18 cellular contexts compared by ENCODE assay signal in genomic region chr12:109795023-109795422, GRCh38. TPM values are rescaled to one million over a fixed set of nuclear protein-coding genes. Genes with fewer than 3 reads are reported as not detected.
A peak's percentile ranks its signal among the peaks of the same experiment; 100 is the strongest.
DNase-seq lines count a peak whose midpoint lies in the region; ATAC-seq and TF ChIP-seq lines count a peak whose summit lies in the region.
"Had no signal": no experiment of that assay in that cellular context is flagged by ENCODE, and none has a peak within 500 bp of the region (broad histone marks: within the 10 kb centered on the region; RNA-seq: fewer than 3 reads in every experiment).

No MANE protein-coding gene starts in this region.

- peaks cover 11% of the 10 kb centered on the region for H3K27me3 Mint-ChIP-seq in HFFc6 (ENCODE audit: insufficient read depth)
- H3K27me3 Mint-ChIP-seq in activated T-cell treated with anti-CD3 and anti-CD28 coated beads, Interleukin-2, amount 50 U/mL, for 4 hours (ENCODE audit: low read depth) = peaks cover 11% of the 10 kb centered on the region
- H3K27me3 Mint-ChIP-seq in stimulated activated naive CD8-positive, alpha-beta T cell treated with anti-CD3 and anti-CD28 coated beads, Interleukin-15, amount 100 ng/mL, for 72 hours = peaks cover 19% of the 10 kb centered on the region

- H3K9me3 ChIP-seq in fibroblast of lung (ENCODE audit: control insufficient read depth, insufficient read depth, low read depth, low read length) = no peaks in the 10 kb centered on the region
- H3K9me3 ChIP-seq: ovary had no signal

- no peak overlapping the region for H3K4me3 Mint-ChIP-seq in HFFc6
- H3K4me3 Mint-ChIP-seq in activated T-cell treated with anti-CD3 and anti-CD28 coated beads, Interleukin-2, amount 50 U/mL, for 4 hours = no peak overlapping the region
- H3K4me3 Mint-ChIP-seq in stimulated activated naive CD8-positive, alpha-beta T cell treated with anti-CD3 and anti-CD28 coated beads, Interleukin-15, amount 100 ng/mL, for 72 hours = no peak overlapping the region
- H3K4me3 Mint-ChIP-seq: activated CD8-positive, alpha-beta T cell treated with anti-CD3 and anti-CD28 coated beads, Interleukin-2, amount 10 ng/mL, durations not matched to agents 7 days and 5 days; activated naive CD8-positive, alpha-beta T cell treated with anti-CD3 and anti-CD28 coated beads for 36 hours; T-helper 1 cell treated with Interleukin-12 subunit alpha and Interleukin-12 subunit beta and Interleukin-4 antibody, amounts not matched to agents 30 μg/mL and 1 μg/mL, for 36 hours; WTC11 had no signal

- H3K27me3 ChIP-seq in fibroblast of lung (ENCODE audit: control insufficient read depth, insufficient read depth, low read length) = no peaks in the 10 kb centered on the region
- H3K27me3 ChIP-seq: ovary had no signal

- no peaks in the 10 kb centered on the region for H4K20me1 ChIP-seq in fibroblast of lung (ENCODE audit: control insufficient read depth, extremely low read depth, insufficient read depth, low read length)

- POLR2A ChIA-PET in RWPE1 (lab: Yijun Ruan, JAX; ENCODE audit: low non-redundant PET) = no interaction called here

- no peak overlapping the region for H3K9ac ChIP-seq in fibroblast of lung (ENCODE audit: insufficient read depth, low read length)

- H3K79me2 ChIP-seq in fibroblast of lung (ENCODE audit: control insufficient read depth, insufficient read depth, low read length) = no peaks in the 10 kb centered on the region

- no peaks in the 10 kb centered on the region for H3K36me3 ChIP-seq in fibroblast of lung (ENCODE audit: control insufficient read depth, insufficient read depth, low read length)
- H3K36me3 ChIP-seq: ovary had no signal

- H2AFZ ChIP-seq in fibroblast of lung (ENCODE audit: low read length) = no peak overlapping the region

- H3K4me2 ChIP-seq in fibroblast of lung (ENCODE audit: extremely low read depth, insufficient read depth, low read length) = no peak overlapping the region

- H3K9me3 Mint-ChIP-seq in HFFc6 = peaks cover 2% of the 10 kb centered on the region; the same call in 1 of the 2 replicates
- no peaks in the 10 kb centered on the region for H3K9me3 Mint-ChIP-seq in activated T-cell treated with anti-CD3 and anti-CD28 coated beads, Interleukin-2, amount 50 U/mL, for 4 hours
- no peaks in the 10 kb centered on the region for H3K9me3 Mint-ChIP-seq in stimulated activated naive CD8-positive, alpha-beta T cell treated with anti-CD3 and anti-CD28 coated beads, Interleukin-15, amount 100 ng/mL, for 72 hours
- H3K9me3 Mint-ChIP-seq: activated naive CD8-positive, alpha-beta T cell treated with anti-CD3 and anti-CD28 coated beads for 36 hours; T-helper 1 cell treated with Interleukin-12 subunit alpha and Interleukin-12 subunit beta and Interleukin-4 antibody, amounts not matched to agents 30 μg/mL and 1 μg/mL, for 36 hours; WTC11 had no signal

- H3K4me3 ChIP-seq in fibroblast of lung (replicated peaks in 1 of 4; ENCODE audit: control extremely low read depth in 1 of 4, insufficient read depth in 1 of 4, low read depth in 3 of 4, low read length in 4 of 4) = no peak overlapping the region
- H3K4me3 ChIP-seq: ovary had no signal

- H3K27ac Mint-ChIP-seq in HFFc6 = no peak overlapping the region
- no peak overlapping the region for H3K27ac Mint-ChIP-seq in stimulated activated naive CD8-positive, alpha-beta T cell treated with anti-CD3 and anti-CD28 coated beads, Interleukin-15, amount 100 ng/mL, for 72 hours
- H3K27ac Mint-ChIP-seq: activated CD8-positive, alpha-beta T cell treated with anti-CD3 and anti-CD28 coated beads, Interleukin-2, amount 10 ng/mL, durations not matched to agents 7 days and 5 days; activated naive CD8-positive, alpha-beta T cell treated with anti-CD3 and anti-CD28 coated beads for 36 hours; T-helper 1 cell treated with Interleukin-12 subunit alpha and Interleukin-12 subunit beta and Interleukin-4 antibody, amounts not matched to agents 30 μg/mL and 1 μg/mL, for 36 hours; WTC11 had no signal

- H3K4me1 Mint-ChIP-seq in HFFc6 (ENCODE audit: low read depth) = peaks cover 8% of the 10 kb centered on the region
- H3K4me1 Mint-ChIP-seq in activated T-cell treated with anti-CD3 and anti-CD28 coated beads, Interleukin-2, amount 50 U/mL, for 4 hours (ENCODE audit: low read depth) = no peaks in the 10 kb centered on the region
- H3K4me1 Mint-ChIP-seq in stimulated activated naive CD8-positive, alpha-beta T cell treated with anti-CD3 and anti-CD28 coated beads, Interleukin-15, amount 100 ng/mL, for 72 hours = no peaks in the 10 kb centered on the region
- H3K4me1 Mint-ChIP-seq: activated naive CD8-positive, alpha-beta T cell treated with anti-CD3 and anti-CD28 coated beads for 36 hours had no signal

- H3K27ac ChIP-seq in RWPE1 = 0 out of 2 replicates have a peak overlapping the region, but pooled peaks have one; percentile 3
- H3K27ac ChIP-seq in fibroblast of lung (ENCODE audit: insufficient read depth, low read length) = no peak overlapping the region
- H3K27ac ChIP-seq: ovary had no signal

- H3K36me3 Mint-ChIP-seq in HFFc6 (ENCODE audit: low read depth) = no peaks in the 10 kb centered on the region
- H3K36me3 Mint-ChIP-seq in activated T-cell treated with anti-CD3 and anti-CD28 coated beads, Interleukin-2, amount 50 U/mL, for 4 hours (ENCODE audit: insufficient read depth) = no peaks in the 10 kb centered on the region
- H3K36me3 Mint-ChIP-seq: activated naive CD8-positive, alpha-beta T cell treated with anti-CD3 and anti-CD28 coated beads for 36 hours; WTC11 had no signal

- peak; percentile 67 for DNase-seq in AG08396 (ENCODE audit: low spot score)
- DNase-seq in HFFc6 = peak; percentile 31
- peak; percentile 63 for DNase-seq in RWPE1 (ENCODE audit: low spot score)
- DNase-seq in fibroblast of lung (ENCODE audit: low read depth in 2 of 2) = peak; percentile 44 to 47
- DNase-seq in activated T-cell treated with anti-CD3 and anti-CD28 coated beads, Interleukin-2, amount 50 U/mL, for 4 hours = no peak
- no peak for DNase-seq in UCSD-AML1 (lab: John Stamatoyannopoulos, UW; ENCODE audit: unreplicated experiment)
- no peak for DNase-seq in stimulated activated naive CD8-positive, alpha-beta T cell treated with anti-CD3 and anti-CD28 coated beads, Interleukin-15, amount 100 ng/mL, for 72 hours
- DNase-seq: activated CD8-positive, alpha-beta T cell treated with anti-CD3 and anti-CD28 coated beads, Interleukin-2, amount 10 ng/mL, durations not matched to agents 7 days and 5 days; activated naive CD8-positive, alpha-beta T cell treated with anti-CD3 and anti-CD28 coated beads for 36 hours; caudate nucleus; effector CD8-positive, alpha-beta T cell; NCI-H1436 treated with DMSO at 0.1 percent for 48 hours; ovary; Right ventricle myocardium superior; substantia nigra had no signal

- CTCF ChIA-PET in RWPE1 (lab: Yijun Ruan, JAX) = no interaction called here

- ATAC-seq in activated T-cell treated with anti-CD3 and anti-CD28 coated beads, Interleukin-2, amount 50 U/mL, for 4 hours = no peak
- no peak for ATAC-seq in stimulated activated naive CD8-positive, alpha-beta T cell treated with anti-CD3 and anti-CD28 coated beads, Interleukin-15, amount 100 ng/mL, for 72 hours
- no peak for ATAC-seq in HG02588 (IDR thresholded peaks at IDR 0.05; ENCODE audit: unreplicated experiment)
- ATAC-seq: activated CD8-positive, alpha-beta T cell treated with anti-CD3 and anti-CD28 coated beads, Interleukin-2, amount 10 ng/mL, durations not matched to agents 7 days and 5 days; WTC11 had no signal

- TF ChIP-seq CTCF in HFFc6 (IDR thresholded peaks at IDR 0.05) (no peak), RWPE1 (conservative IDR thresholded peaks at IDR 0.05; ENCODE audit: low read depth) (no peak), fibroblast of lung (conservative IDR thresholded peaks at IDR 0.05 in 1 of 2, IDR thresholded peaks at IDR 0.05 in 1 of 2; ENCODE audit: low read depth in 1 of 2, low read length in 2 of 2) (no peak)

- no peaks in the 10 kb centered on the region for H3K4me1 ChIP-seq in fibroblast of lung (ENCODE audit: control insufficient read depth, extremely low read depth, insufficient read depth, low read length)

RNA-seq across cellular contexts. Expression of gene TRPV4, which starts 38.2 kb away (rescaled TPM):
- 1 to 10 TPM; 1.6 to 2.5 (median 1.9) TPM for total RNA-seq in HFFc6 (2021; fragmentation: NEBNext Ultra II Directional; extraction: Animal tissue kit (Norgen Biotek cat#: 25700))
- 0.51 and 0.66 TPM in 2 replicates for total RNA-seq in fibroblast of lung
- polyA plus RNA-seq in fibroblast of lung = 0.83 and 1.5 TPM in 2 replicates
- 0.65 and 1.6 TPM in 2 replicates for polyA plus RNA-seq in fibroblast of lung (2012)
- polyA minus RNA-seq in fibroblast of lung (ENCODE audit: low replicate concordance) = 1.6 and 7.0 TPM in 2 replicates
- not detected for total RNA-seq in activated T-cell treated with anti-CD3 and anti-CD28 coated beads, Interleukin-2, amount 50 U/mL, for 4 hours
- total RNA-seq: activated CD8-positive, alpha-beta T cell treated with anti-CD3 and anti-CD28 coated beads, Interleukin-2, amount 10 ng/mL, durations not matched to agents 7 days and 5 days; activated naive CD8-positive, alpha-beta T cell treated with anti-CD3 and anti-CD28 coated beads for 36 hours had no signal

Comparison
In these comparisons a context has a peak if more than half of its experiments do, and no peak if none do; other contexts are left out.
1. DNase-seq: peak in AG08396 (single experiment), HFFc6 (single experiment), RWPE1 (single experiment) and fibroblast of lung (2 of 2); none in activated T-cell treated with anti-CD3 and anti-CD28 coated beads, Interleukin-2, amount 50 U/mL, for 4 hours (single experiment), UCSD-AML1 (single experiment) and stimulated activated naive CD8-positive, alpha-beta T cell treated with anti-CD3 and anti-CD28 coated beads, Interleukin-15, amount 100 ng/mL, for 72 hours (0 of 2).